1 cellular context compared by ENCODE assay signal in the genomic region with DNA sequence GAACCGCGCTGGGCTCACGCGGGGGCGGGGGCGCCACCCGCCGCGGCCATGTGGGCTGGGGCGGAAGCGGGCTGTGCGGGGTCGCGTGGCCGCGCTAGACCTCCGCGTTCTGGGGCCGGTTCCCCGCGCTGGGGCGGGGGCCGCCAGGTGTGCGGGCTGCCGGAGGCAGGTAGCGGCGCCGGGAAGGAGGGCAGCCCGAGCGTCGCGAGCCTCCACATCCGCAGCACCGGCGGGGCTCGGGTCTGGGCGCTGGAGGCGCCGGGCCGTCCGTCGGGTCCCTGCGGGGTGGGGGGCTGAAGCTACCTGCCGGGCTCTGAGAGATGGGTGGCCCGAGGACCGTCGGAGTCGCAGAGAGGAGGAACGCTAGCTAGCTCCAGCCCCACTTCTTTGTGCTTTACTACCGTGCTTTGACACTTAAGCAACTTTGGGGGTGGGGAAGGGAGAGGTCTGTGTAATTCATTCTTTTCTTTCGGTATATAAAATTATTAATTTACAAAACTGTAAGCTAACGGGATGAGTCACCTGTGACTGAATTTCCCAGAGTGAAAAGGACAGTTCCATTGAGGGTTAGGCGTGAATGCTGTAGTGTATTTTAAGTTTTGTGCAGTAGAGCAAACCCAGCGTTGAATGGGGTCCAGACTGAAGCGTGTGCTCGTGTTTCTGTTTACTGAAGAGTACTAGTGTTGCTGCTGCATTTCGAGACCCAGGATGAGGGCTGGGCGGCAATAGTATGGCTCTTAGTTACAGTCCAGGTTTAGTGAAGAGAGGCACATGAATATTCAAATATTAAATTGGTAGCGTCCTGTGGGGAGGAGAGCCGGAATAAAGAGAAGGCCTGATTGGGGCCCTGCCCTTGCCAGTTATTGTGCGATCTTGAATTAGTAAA.
TF ChIP-seq lines count a peak whose summit lies in the region.

No MANE protein-coding gene starts in this region.

TF ChIP-seq in K562, 482 proteins besides CTCF, POLR2A, EP300 and RAD21 (continued from another document):
- TF ChIP-seq, protein P1, sequence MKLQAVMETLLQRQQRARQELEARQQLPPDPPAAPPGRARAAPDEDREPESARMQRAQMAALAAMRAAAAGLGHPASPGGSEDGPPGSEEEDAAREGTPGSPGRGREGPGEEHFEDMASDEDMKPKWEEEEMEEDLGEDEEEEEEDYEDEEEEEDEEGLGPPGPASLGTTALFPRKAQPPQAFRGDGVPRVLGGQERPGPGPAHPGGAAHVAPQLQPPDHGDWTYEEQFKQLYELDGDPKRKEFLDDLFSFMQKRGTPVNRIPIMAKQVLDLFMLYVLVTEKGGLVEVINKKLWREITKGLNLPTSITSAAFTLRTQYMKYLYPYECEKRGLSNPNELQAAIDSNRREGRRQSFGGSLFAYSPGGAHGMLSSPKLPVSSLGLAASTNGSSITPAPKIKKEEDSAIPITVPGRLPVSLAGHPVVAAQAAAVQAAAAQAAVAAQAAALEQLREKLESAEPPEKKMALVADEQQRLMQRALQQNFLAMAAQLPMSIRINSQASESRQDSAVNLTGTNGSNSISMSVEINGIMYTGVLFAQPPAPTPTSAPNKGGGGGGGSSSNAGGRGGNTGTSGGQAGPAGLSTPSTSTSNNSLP (IDR thresholded peaks at IDR 0.05; ENCODE audit: borderline replicate concordance, low read depth, low read length): no peak
- TF ChIP-seq ZNF347 (CRISPR knock-in tag; IDR thresholded peaks at IDR 0.05; ENCODE audit: low read depth) (no peak), ZNF644 (tag; IDR thresholded peaks at IDR 0.05; ENCODE audit: low read depth) (0 out of 2 replicates have a peak, but pooled peaks have one; percentile 11), COPS2 (conservative IDR thresholded peaks at IDR 0.05) (no peak), ZNF316 (IDR thresholded peaks at IDR 0.05) (peak; percentile 77), TRIM24 (IDR thresholded peaks at IDR 0.05) (peak; percentile 32 to 55; a peak in 2 of 4 replicates), MTA3 (IDR thresholded peaks at IDR 0.05; ENCODE audit: borderline replicate concordance) (no peak), TAF9B (IDR thresholded peaks at IDR 0.05; ENCODE audit: partially characterized antibody) (no peak), ZBTB7A (IDR thresholded peaks at IDR 0.05; ENCODE audit: borderline replicate concordance, control insufficient read depth, low read depth, low read length) (peak; percentile 83), CBX3 (IDR thresholded peaks at IDR 0.05; ENCODE audit: borderline replicate concordance in 1 of 2, low read length in 2 of 2) (peak in 1 of 2 experiments; percentile 48; a peak in 1 of 3 replicates), FOXK1 (CRISPR knock-in tag; IDR thresholded peaks at IDR 0.05; ENCODE audit: borderline replicate concordance) (0 out of 2 replicates have a peak, but pooled peaks have one; percentile 50), ZNF212 (CRISPR knock-in tag; IDR thresholded peaks at IDR 0.05) (no peak), ZFX (CRISPR knock-in tag; IDR thresholded peaks at IDR 0.05) (peak; percentile 9; the same call in 1 of the 2 replicates), NONO (IDR thresholded peaks at IDR 0.05; ENCODE audit: low read depth in 2 of 2, low read length in 1 of 2) (peak in 1 of 2 experiments; percentile 31; a peak in 1 of 4 replicates), GATAD2B (IDR thresholded peaks at IDR 0.05; ENCODE audit: borderline replicate concordance) (peak; percentile 83), NR4A1 (CRISPR knock-in tag; IDR thresholded peaks at IDR 0.05) (0 out of 2 replicates have a peak, but pooled peaks have one; percentile 23), NR4A1 (tag; IDR thresholded peaks at IDR 0.05) (no peak), PHF8 (IDR thresholded peaks at IDR 0.05; ENCODE audit: borderline replicate concordance, low read length) (peak; percentile 22; the same call in 1 of the 2 replicates), EP400 (IDR thresholded peaks at IDR 0.05) (peak; percentile 11; the same call in 1 of the 2 replicates), ZNF12 (CRISPR knock-in tag; IDR thresholded peaks at IDR 0.05) (0 out of 2 replicates have a peak, but pooled peaks have one; percentile 19), FOXK2 (conservative IDR thresholded peaks at IDR 0.05 in 1 of 2, IDR thresholded peaks at IDR 0.05 in 1 of 2; ENCODE audit: low read depth in 2 of 2) (0 out of 4 replicates have a peak, but pooled peaks of 1 of the 2 experiments have one; percentile 33), CCNT2 (IDR thresholded peaks at IDR 0.05; ENCODE audit: borderline replicate concordance, extremely low read depth, insufficient read length, low read depth, low read length) (no peak), RBBP5 (IDR thresholded peaks at IDR 0.05; ENCODE audit: borderline replicate concordance, insufficient read depth, low read length, poor library complexity, severe bottlenecking) (peak; percentile 79), KDM4B (IDR thresholded peaks at IDR 0.05; ENCODE audit: borderline replicate concordance in 2 of 2, low read depth in 1 of 2) (0 out of 4 replicates have a peak, but pooled peaks of 1 of the 2 experiments have one; percentile 14)
- TF ChIP-seq, protein P2, sequence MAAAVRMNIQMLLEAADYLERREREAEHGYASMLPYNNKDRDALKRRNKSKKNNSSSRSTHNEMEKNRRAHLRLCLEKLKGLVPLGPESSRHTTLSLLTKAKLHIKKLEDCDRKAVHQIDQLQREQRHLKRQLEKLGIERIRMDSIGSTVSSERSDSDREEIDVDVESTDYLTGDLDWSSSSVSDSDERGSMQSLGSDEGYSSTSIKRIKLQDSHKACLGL (CRISPR knock-in tag; IDR thresholded peaks at IDR 0.05; ENCODE audit: borderline replicate concordance, poor library complexity, severe bottlenecking): no peak
- TF ChIP-seq, protein P3, sequence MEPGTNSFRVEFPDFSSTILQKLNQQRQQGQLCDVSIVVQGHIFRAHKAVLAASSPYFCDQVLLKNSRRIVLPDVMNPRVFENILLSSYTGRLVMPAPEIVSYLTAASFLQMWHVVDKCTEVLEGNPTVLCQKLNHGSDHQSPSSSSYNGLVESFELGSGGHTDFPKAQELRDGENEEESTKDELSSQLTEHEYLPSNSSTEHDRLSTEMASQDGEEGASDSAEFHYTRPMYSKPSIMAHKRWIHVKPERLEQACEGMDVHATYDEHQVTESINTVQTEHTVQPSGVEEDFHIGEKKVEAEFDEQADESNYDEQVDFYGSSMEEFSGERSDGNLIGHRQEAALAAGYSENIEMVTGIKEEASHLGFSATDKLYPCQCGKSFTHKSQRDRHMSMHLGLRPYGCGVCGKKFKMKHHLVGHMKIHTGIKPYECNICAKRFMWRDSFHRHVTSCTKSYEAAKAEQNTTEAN (CRISPR knock-in tag; IDR thresholded peaks at IDR 0.05): 0 out of 2 replicates have a peak, but pooled peaks have one; percentile 34
- TF ChIP-seq, protein P4, sequence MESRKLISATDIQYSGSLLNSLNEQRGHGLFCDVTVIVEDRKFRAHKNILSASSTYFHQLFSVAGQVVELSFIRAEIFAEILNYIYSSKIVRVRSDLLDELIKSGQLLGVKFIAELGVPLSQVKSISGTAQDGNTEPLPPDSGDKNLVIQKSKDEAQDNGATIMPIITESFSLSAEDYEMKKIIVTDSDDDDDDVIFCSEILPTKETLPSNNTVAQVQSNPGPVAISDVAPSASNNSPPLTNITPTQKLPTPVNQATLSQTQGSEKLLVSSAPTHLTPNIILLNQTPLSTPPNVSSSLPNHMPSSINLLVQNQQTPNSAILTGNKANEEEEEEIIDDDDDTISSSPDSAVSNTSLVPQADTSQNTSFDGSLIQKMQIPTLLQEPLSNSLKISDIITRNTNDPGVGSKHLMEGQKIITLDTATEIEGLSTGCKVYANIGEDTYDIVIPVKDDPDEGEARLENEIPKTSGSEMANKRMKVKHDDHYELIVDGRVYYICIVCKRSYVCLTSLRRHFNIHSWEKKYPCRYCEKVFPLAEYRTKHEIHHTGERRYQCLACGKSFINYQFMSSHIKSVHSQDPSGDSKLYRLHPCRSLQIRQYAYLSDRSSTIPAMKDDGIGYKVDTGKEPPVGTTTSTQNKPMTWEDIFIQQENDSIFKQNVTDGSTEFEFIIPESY (CRISPR knock-in tag; IDR thresholded peaks at IDR 0.05): peak; percentile 45; the same call in 1 of the 2 replicates
- TF ChIP-seq, protein P5, sequence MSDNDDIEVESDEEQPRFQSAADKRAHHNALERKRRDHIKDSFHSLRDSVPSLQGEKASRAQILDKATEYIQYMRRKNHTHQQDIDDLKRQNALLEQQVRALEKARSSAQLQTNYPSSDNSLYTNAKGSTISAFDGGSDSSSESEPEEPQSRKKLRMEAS (CRISPR knock-in tag; IDR thresholded peaks at IDR 0.05): peak; percentile 39; the same call in 1 of the 2 replicates
- TF ChIP-seq, protein P6, sequence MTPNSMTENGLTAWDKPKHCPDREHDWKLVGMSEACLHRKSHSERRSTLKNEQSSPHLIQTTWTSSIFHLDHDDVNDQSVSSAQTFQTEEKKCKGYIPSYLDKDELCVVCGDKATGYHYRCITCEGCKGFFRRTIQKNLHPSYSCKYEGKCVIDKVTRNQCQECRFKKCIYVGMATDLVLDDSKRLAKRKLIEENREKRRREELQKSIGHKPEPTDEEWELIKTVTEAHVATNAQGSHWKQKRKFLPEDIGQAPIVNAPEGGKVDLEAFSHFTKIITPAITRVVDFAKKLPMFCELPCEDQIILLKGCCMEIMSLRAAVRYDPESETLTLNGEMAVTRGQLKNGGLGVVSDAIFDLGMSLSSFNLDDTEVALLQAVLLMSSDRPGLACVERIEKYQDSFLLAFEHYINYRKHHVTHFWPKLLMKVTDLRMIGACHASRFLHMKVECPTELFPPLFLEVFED (CRISPR knock-in tag; conservative IDR thresholded peaks at IDR 0.05): no peak
